In the genomic region with DNA sequence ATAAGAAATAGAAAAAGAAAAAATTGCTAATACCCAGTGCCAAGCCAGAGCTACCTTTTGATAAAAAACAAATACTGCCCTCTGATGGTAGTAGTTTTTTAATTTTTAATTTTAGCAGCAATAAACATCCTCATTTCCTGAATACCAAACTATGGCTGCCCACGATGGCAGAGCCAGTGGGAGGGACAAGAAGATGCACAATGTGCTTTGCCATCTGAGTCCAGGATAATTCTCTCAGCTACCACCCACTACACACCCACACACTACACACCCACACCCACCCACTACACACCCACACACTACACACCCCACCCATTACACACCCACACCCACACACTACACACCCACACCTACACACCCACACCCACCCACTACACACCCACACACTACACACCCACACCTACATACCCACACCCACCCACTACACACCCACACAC, we compare ENCODE assay signal across 10 cellular contexts. TPM values are rescaled to one million over a fixed set of nuclear protein-coding genes. Genes with fewer than 3 reads are reported as not detected.
DNase-seq lines count a peak whose midpoint lies in the region; ATAC-seq and TF ChIP-seq lines count a peak whose summit lies in the region.
"Had no signal": no experiment of that assay in that cellular context is flagged by ENCODE, and none has a peak within 500 bp of the region (broad histone marks: within the 10 kb centered on the region; RNA-seq: fewer than 3 reads in every experiment).

No MANE protein-coding gene starts in this region.

- H3K4me1 Mint-ChIP-seq in activated CD4-positive, alpha-beta T cell treated with anti-CD3 and anti-CD28 coated beads for 36 hours: peaks cover 3% of the 10 kb centered on the region
- peaks cover 2% of the 10 kb centered on the region for H3K4me1 Mint-ChIP-seq in activated T-helper 2 cell treated with anti-CD3 and anti-CD28 coated beads, Interferon-gamma antibody, Interleukin-2, Interleukin-4, amounts not matched to agents 10 μg/mL and 5 μg/mL and 100 μg/mL, durations not matched to agents 14 hours and 24 hours and 36 hours (ENCODE audit: low read depth)
- no peaks in the 10 kb centered on the region for H3K4me1 Mint-ChIP-seq in osteocyte (ENCODE audit: unreplicated experiment)

- H3K9me3 Mint-ChIP-seq in activated CD4-positive, alpha-beta T cell treated with anti-CD3 and anti-CD28 coated beads for 36 hours (ENCODE audit: low read depth): no peaks in the 10 kb centered on the region
- no peaks in the 10 kb centered on the region for H3K9me3 Mint-ChIP-seq in activated T-helper 2 cell treated with anti-CD3 and anti-CD28 coated beads, Interferon-gamma antibody, Interleukin-2, Interleukin-4, amounts not matched to agents 10 μg/mL and 5 μg/mL and 100 μg/mL, durations not matched to agents 14 hours and 24 hours and 36 hours
- no peaks in the 10 kb centered on the region for H3K9me3 Mint-ChIP-seq in osteocyte (ENCODE audit: unreplicated experiment)

- POLR2A ChIA-PET in activated CD4-positive, alpha-beta T cell treated with anti-CD3 and anti-CD28 coated beads for 36 hours (lab: Charles Lee): interaction anchor here (0.7 to 1.0 kb wide), 2 partner anchors 18 to 85 kb away, joined by 3 to 4 read pairs; partner anchors contain the start of genes CEP19 and PIGX

- peak; percentile 39 for DNase-seq in activated CD4-positive, alpha-beta T cell treated with anti-CD3 and anti-CD28 coated beads for 36 hours
- DNase-seq in activated CD4-positive, alpha-beta T cell treated with anti-CD3 and anti-CD28 coated beads for 1 hour: no peak
- DNase-seq in NB4 (ENCODE audit: low read depth) (peak; percentile 43), osteocyte (ENCODE audit: extremely low spot score, unreplicated experiment) (peak; percentile 48), NCI-H1436 (lab: John Stamatoyannopoulos, UW) (no peak), cardiac septum (ENCODE audit: low spot score) (no peak)
- no peak for DNase-seq in activated T-helper 2 cell treated with anti-CD3 and anti-CD28 coated beads, Interferon-gamma antibody, Interleukin-2, Interleukin-4, amounts not matched to agents 10 μg/mL and 5 μg/mL and 100 μg/mL, durations not matched to agents 14 hours and 24 hours and 36 hours (ENCODE audit: low spot score)
- DNase-seq: C1 segment of cervical spinal cord, NCI-H510A treated with DMSO at 0.1 percent for 48 hours had no signal

- TF ChIP-seq POLR2A in NB4 (IDR thresholded peaks at IDR 0.05; ENCODE audit: extremely low read depth, insufficient read length): no peak

- no peaks in the 10 kb centered on the region for H3K27me3 Mint-ChIP-seq in activated CD4-positive, alpha-beta T cell treated with anti-CD3 and anti-CD28 coated beads for 36 hours
- no peaks in the 10 kb centered on the region for H3K27me3 Mint-ChIP-seq in activated T-helper 2 cell treated with anti-CD3 and anti-CD28 coated beads, Interferon-gamma antibody, Interleukin-2, Interleukin-4, amounts not matched to agents 10 μg/mL and 5 μg/mL and 100 μg/mL, durations not matched to agents 14 hours and 24 hours and 36 hours (ENCODE audit: low read depth)
- H3K27me3 Mint-ChIP-seq in osteocyte (ENCODE audit: unreplicated experiment): peaks cover 8% of the 10 kb centered on the region

- CTCF ChIA-PET in activated CD4-positive, alpha-beta T cell treated with anti-CD3 and anti-CD28 coated beads for 36 hours (lab: Charles Lee): interaction anchor here (0.6 to 1.1 kb wide), 3 partner anchors 85 to 1128 kb away, joined by 3 read pairs; no protein-coding TSS in a partner anchor

- no peak overlapping the region for H3K4me3 ChIP-seq in NB4 (ENCODE audit: low read depth, low read length)

- TF ChIP-seq CTCF in NB4 (IDR thresholded peaks at IDR 0.05; ENCODE audit: low read depth, low read length) (no peak), osteocyte (IDR thresholded peaks at IDR 0.05) (peak; percentile 30)

- no peak overlapping the region for H3K27ac Mint-ChIP-seq in activated CD4-positive, alpha-beta T cell treated with anti-CD3 and anti-CD28 coated beads for 36 hours
- peak overlapping the region; percentile 76 for H3K27ac Mint-ChIP-seq in activated T-helper 2 cell treated with anti-CD3 and anti-CD28 coated beads, Interferon-gamma antibody, Interleukin-2, Interleukin-4, amounts not matched to agents 10 μg/mL and 5 μg/mL and 100 μg/mL, durations not matched to agents 14 hours and 24 hours and 36 hours
- no peak overlapping the region for H3K27ac Mint-ChIP-seq in osteocyte (ENCODE audit: unreplicated experiment)

- no peaks in the 10 kb centered on the region for H3K36me3 Mint-ChIP-seq in activated CD4-positive, alpha-beta T cell treated with anti-CD3 and anti-CD28 coated beads for 36 hours (ENCODE audit: low read depth)
- no peaks in the 10 kb centered on the region for H3K36me3 Mint-ChIP-seq in activated T-helper 2 cell treated with anti-CD3 and anti-CD28 coated beads, Interferon-gamma antibody, Interleukin-2, Interleukin-4, amounts not matched to agents 10 μg/mL and 5 μg/mL and 100 μg/mL, durations not matched to agents 14 hours and 24 hours and 36 hours (ENCODE audit: low read depth)
- H3K36me3 Mint-ChIP-seq in osteocyte (ENCODE audit: unreplicated experiment): no peaks in the 10 kb centered on the region

- no peak overlapping the region for H3K4me3 Mint-ChIP-seq in activated CD4-positive, alpha-beta T cell treated with anti-CD3 and anti-CD28 coated beads for 36 hours
- no peak overlapping the region for H3K4me3 Mint-ChIP-seq in activated T-helper 2 cell treated with anti-CD3 and anti-CD28 coated beads, Interferon-gamma antibody, Interleukin-2, Interleukin-4, amounts not matched to agents 10 μg/mL and 5 μg/mL and 100 μg/mL, durations not matched to agents 14 hours and 24 hours and 36 hours (ENCODE audit: low read depth)
- H3K4me3 Mint-ChIP-seq in osteocyte (ENCODE audit: unreplicated experiment): no peak overlapping the region

- intact Hi-C loops in activated CD4-positive, alpha-beta T cell treated with anti-CD3 and anti-CD28 coated beads for 36 hours (cut with DNase I, micrococcal nuclease): no loop called here
- intact Hi-C loops in activated T-helper 2 cell treated with anti-CD3 and anti-CD28 coated beads, Interferon-gamma antibody, Interleukin-2, Interleukin-4, amounts not matched to agents 10 μg/mL and 5 μg/mL and 100 μg/mL, durations not matched to agents 14 hours and 24 hours and 36 hours (cut with micrococcal nuclease): no loop called here
- intact Hi-C loops in cardiac septum (cut with DNase I): no loop called here

- ATAC-seq in activated CD4-positive, alpha-beta T cell treated with anti-CD3 and anti-CD28 coated beads for 36 hours: peak; percentile 48
- ATAC-seq in GM18498 (IDR thresholded peaks at IDR 0.05; ENCODE audit: unreplicated experiment): no peak

RNA-seq across cellular contexts. Expression of gene CEP19, which starts 17.8 kb away (rescaled TPM):
- 1 to 10 TPM; 4.7 to 5.6 TPM for total RNA-seq in activated CD4-positive, alpha-beta T cell treated with anti-CD3 and anti-CD28 coated beads for 36 hours
- 3.7 and 4.5 TPM in 2 replicates for total RNA-seq in activated T-helper 2 cell treated with anti-CD3 and anti-CD28 coated beads, Interferon-gamma antibody, Interleukin-2, Interleukin-4, amounts not matched to agents 10 μg/mL and 5 μg/mL and 100 μg/mL, durations not matched to agents 14 hours and 24 hours and 36 hours
- total RNA-seq in osteocyte (3.8 and 4.1 TPM in 2 replicates), cardiac septum (1.2 TPM)

RNA-seq across cellular contexts. Expression of gene PIGX, which starts 18.0 kb away (rescaled TPM):
- total RNA-seq in activated CD4-positive, alpha-beta T cell treated with anti-CD3 and anti-CD28 coated beads for 36 hours: 10 to 100 TPM; 37.8 to 42.2 TPM
- 65.7 and 70.8 TPM in 2 replicates for total RNA-seq in activated T-helper 2 cell treated with anti-CD3 and anti-CD28 coated beads, Interferon-gamma antibody, Interleukin-2, Interleukin-4, amounts not matched to agents 10 μg/mL and 5 μg/mL and 100 μg/mL, durations not matched to agents 14 hours and 24 hours and 36 hours
- 26.6 and 27.2 TPM in 2 replicates for total RNA-seq in osteocyte
- total RNA-seq in cardiac septum: 16.9 TPM

RNA-seq across cellular contexts. Expression of gene PAK2, which starts 45.4 kb away (rescaled TPM):
- 10 to 100 TPM; 57.6 to 82.2 TPM for total RNA-seq in activated CD4-positive, alpha-beta T cell treated with anti-CD3 and anti-CD28 coated beads for 36 hours
- total RNA-seq in activated T-helper 2 cell treated with anti-CD3 and anti-CD28 coated beads, Interferon-gamma antibody, Interleukin-2, Interleukin-4, amounts not matched to agents 10 μg/mL and 5 μg/mL and 100 μg/mL, durations not matched to agents 14 hours and 24 hours and 36 hours: 103 and 107 TPM in 2 replicates
- 76.7 and 79.4 TPM in 2 replicates for total RNA-seq in osteocyte
- 43.3 TPM for total RNA-seq in cardiac septum

RNA-seq across cellular contexts. Expression of gene NRROS, which starts 54.7 kb away (rescaled TPM):
- 10 to 100 TPM; 19.6 to 19.7 TPM for total RNA-seq in activated CD4-positive, alpha-beta T cell treated with anti-CD3 and anti-CD28 coated beads for 36 hours
- 51.4 and 53.2 TPM in 2 replicates for total RNA-seq in activated T-helper 2 cell treated with anti-CD3 and anti-CD28 coated beads, Interferon-gamma antibody, Interleukin-2, Interleukin-4, amounts not matched to agents 10 μg/mL and 5 μg/mL and 100 μg/mL, durations not matched to agents 14 hours and 24 hours and 36 hours
- total RNA-seq in osteocyte (0.13 and 0.24 TPM in 2 replicates), cardiac septum (2.6 TPM)

Comparison
In these comparisons a context has a peak if more than half of its experiments do, and no peak if none do; other contexts are left out.
1. DNase-seq: peak in activated CD4-positive, alpha-beta T cell treated with anti-CD3 and anti-CD28 coated beads for 36 hours (single experiment), NB4 (single experiment) and osteocyte (single experiment); none in activated CD4-positive, alpha-beta T cell treated with anti-CD3 and anti-CD28 coated beads for 1 hour (single experiment), activated T-helper 2 cell treated with anti-CD3 and anti-CD28 coated beads, Interferon-gamma antibody, Interleukin-2, Interleukin-4, amounts not matched to agents 10 μg/mL and 5 μg/mL and 100 μg/mL, durations not matched to agents 14 hours and 24 hours and 36 hours (single experiment), NCI-H1436 (single experiment) and cardiac septum (single experiment).